Comparison of ENCODE assay signal across 8 cellular contexts in the genomic region with DNA sequence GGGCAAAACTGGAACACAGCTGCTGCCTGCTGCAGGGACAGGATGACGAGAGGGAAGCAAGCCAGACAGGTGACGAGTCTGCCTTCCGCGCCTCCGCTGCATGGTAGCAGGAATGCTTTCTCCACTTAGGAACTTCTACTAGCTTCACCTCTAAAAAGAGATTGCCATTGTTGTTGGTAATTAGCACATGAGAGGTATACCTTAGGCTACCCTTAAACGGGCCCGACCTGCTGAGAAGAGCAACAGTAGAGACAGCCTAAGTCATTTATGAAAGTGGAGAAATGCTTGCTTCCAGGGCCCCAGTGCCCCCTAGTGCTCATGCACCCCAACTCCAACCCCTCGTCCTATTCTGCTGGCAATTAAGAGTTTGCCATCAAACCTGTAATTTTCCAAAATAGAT.
DNase-seq lines count a peak whose midpoint lies in the region; ATAC-seq and TF ChIP-seq lines count a peak whose summit lies in the region.

No MANE protein-coding gene starts in this region.

- intact Hi-C loops in left lung (cut with DNase I) = no loop called here

- no peak overlapping the region for H3K4me3 Mint-ChIP-seq in stimulated activated memory B cell treated with anti-CD40 and anti-IgM and Interleukin-4, amounts not matched to agents 10 μg/mL and 1 μg/mL and 100 μg/mL, for 72 hours

- H3K4me1 Mint-ChIP-seq in stimulated activated memory B cell treated with anti-CD40 and anti-IgM and Interleukin-4, amounts not matched to agents 10 μg/mL and 1 μg/mL and 100 μg/mL, for 72 hours = no peaks in the 10 kb centered on the region

- no peak overlapping the region for H3K4me2 ChIP-seq in DND-41 (ENCODE audit: insufficient read depth, low read length)

- no peaks in the 10 kb centered on the region for H4K20me1 ChIP-seq in DND-41 (ENCODE audit: insufficient read depth, low read length)

- peak; percentile 53 for TF ChIP-seq CTCF in DND-41 (IDR thresholded peaks at IDR 0.05; ENCODE audit: borderline replicate concordance, extremely low read depth, low read length, poor library complexity, severe bottlenecking)
- peak in 1 of 2 donors; percentile 38 for TF ChIP-seq CTCF in left lung (IDR thresholded peaks at IDR 0.05)

- peaks cover 15% of the 10 kb centered on the region for H3K27me3 Mint-ChIP-seq in stimulated activated memory B cell treated with anti-CD40 and anti-IgM and Interleukin-4, amounts not matched to agents 10 μg/mL and 1 μg/mL and 100 μg/mL, for 72 hours

- no peak overlapping the region for H3K9ac ChIP-seq in DND-41 (ENCODE audit: low read depth, low read length)

- H3K9me3 ChIP-seq in DND-41 (ENCODE audit: insufficient read depth, low read length, severe bottlenecking) (no peaks in the 10 kb centered on the region), left lung (no peaks in the 10 kb centered on the region)

- H3K4me1 ChIP-seq in DND-41 (ENCODE audit: insufficient read depth, low read length) = no peaks in the 10 kb centered on the region
- no peaks in the 10 kb centered on the region for H3K4me1 ChIP-seq in left lung

- H3K4me3 ChIP-seq in DND-41 (ENCODE audit: low read depth in 1 of 2, low read length in 2 of 2) (no peak overlapping the region), left lung (no peak overlapping the region)

- H2AFZ ChIP-seq in DND-41 (ENCODE audit: low read depth, low read length) = no peak overlapping the region

- DNase-seq in DND-41 (no peak), germinal center (ENCODE audit: low spot score) (peak; percentile 12), left lung (no peak), occipital lobe (lab: John Stamatoyannopoulos, UW) (no peak), T1000 (lab: John Stamatoyannopoulos, UW) (no peak)
- peak; percentile 35 to 36 for DNase-seq in activated CD4-positive, alpha-beta T cell treated with anti-CD3 and anti-CD28 coated beads, Interleukin-2, amount 50 U/mL, for 48 hours

- H3K36me3 ChIP-seq in DND-41 (ENCODE audit: insufficient read depth, low read length) (no peaks in the 10 kb centered on the region), left lung (no peaks in the 10 kb centered on the region)

- H3K27me3 ChIP-seq in DND-41 (ENCODE audit: insufficient read depth, low read length, poor library complexity) = no peaks in the 10 kb centered on the region
- H3K27me3 ChIP-seq in left lung = peaks cover 0 to 11% of the 10 kb centered on the region in 2 donors

- no peaks in the 10 kb centered on the region for H3K9me3 Mint-ChIP-seq in stimulated activated memory B cell treated with anti-CD40 and anti-IgM and Interleukin-4, amounts not matched to agents 10 μg/mL and 1 μg/mL and 100 μg/mL, for 72 hours

- H3K36me3 Mint-ChIP-seq in stimulated activated memory B cell treated with anti-CD40 and anti-IgM and Interleukin-4, amounts not matched to agents 10 μg/mL and 1 μg/mL and 100 μg/mL, for 72 hours = no peaks in the 10 kb centered on the region

- no peak overlapping the region for H3K27ac Mint-ChIP-seq in stimulated activated memory B cell treated with anti-CD40 and anti-IgM and Interleukin-4, amounts not matched to agents 10 μg/mL and 1 μg/mL and 100 μg/mL, for 72 hours

- H3K79me2 ChIP-seq in DND-41 (ENCODE audit: insufficient read depth, low read length) = no peaks in the 10 kb centered on the region

- 0 out of 3 replicates have a peak, but pooled peaks have one; percentile 35 for ATAC-seq in DND-41 (ENCODE audit: insufficient read depth, low read depth)
- ATAC-seq in HG03342 (IDR thresholded peaks at IDR 0.05; ENCODE audit: unreplicated experiment) = peak; percentile 42
- ATAC-seq in stimulated activated memory B cell treated with anti-CD40 and anti-IgM and Interleukin-4, amounts not matched to agents 10 μg/mL and 1 μg/mL and 100 μg/mL, for 72 hours = peak; percentile 65
- ATAC-seq in left lung = no peak

- H3K27ac ChIP-seq in DND-41 (ENCODE audit: low read length) (no peak overlapping the region), left lung (no peak overlapping the region)

Comparison
In these comparisons a context has a peak if more than half of its experiments do, and no peak if none do; other contexts are left out.
1. DNase-seq: peak in activated CD4-positive, alpha-beta T cell treated with anti-CD3 and anti-CD28 coated beads, Interleukin-2, amount 50 U/mL, for 48 hours (2 of 2) and germinal center (single experiment); none in DND-41 (single experiment), left lung (0 of 2), occipital lobe (single experiment) and T1000 (single experiment).